8 cellular contexts compared by ENCODE assay signal in genomic region chr4:83009529-83009928, GRCh38. TPM values are rescaled to one million over a fixed set of nuclear protein-coding genes. Genes with fewer than 3 reads are reported as not detected.
DNase-seq lines count a peak whose midpoint lies in the region; ATAC-seq, FAIRE-seq and TF ChIP-seq lines count a peak whose summit lies in the region.

No MANE protein-coding gene starts in this region.

- ATAC-seq in HG03378 (IDR thresholded peaks at IDR 0.05; ENCODE audit: unreplicated experiment): no peak

- H3K27ac ChIP-seq in esophagus squamous epithelium: peak overlapping the region in 3 of 4 donors; percentile 91 to 98 (median 97)

- H3K27me3 ChIP-seq in esophagus squamous epithelium: no peaks in the 10 kb centered on the region

- H3K36me3 ChIP-seq in esophagus squamous epithelium: no peaks in the 10 kb centered on the region

- no peaks in the 10 kb centered on the region for H3K9me3 ChIP-seq in esophagus squamous epithelium

- TF ChIP-seq CTCF in esophagus squamous epithelium (IDR thresholded peaks at IDR 0.05): no peak

- peak; percentile 14 for FAIRE-seq in GM19239 (lab: Jason Lieb, UNC)

- TF ChIP-seq POLR2A in esophagus squamous epithelium (IDR thresholded peaks at IDR 0.05): no peak

- WGBS in esophagus squamous epithelium, 2 donors: 60 to 68% methylated on average over 3 of the region's 3 CpGs

- H3K4me3 ChIP-seq in esophagus squamous epithelium: peak overlapping the region; percentile 70 to 96 (median 85)

- peaks cover 10 to 56% (median 12%) of the 10 kb centered on the region in 3 donors for H3K4me1 ChIP-seq in esophagus squamous epithelium

- intact Hi-C loops in esophagus squamous epithelium (cut with DNase I) (no loop called here), posterior vena cava (cut with DNase I) (no loop called here)

- no peak for DNase-seq in GM19239 (ENCODE audit: insufficient read length, low spot score)
- peak; percentile 39 for DNase-seq in RKO (ENCODE audit: low spot score)
- DNase-seq in esophagus squamous epithelium (lab: John Stamatoyannopoulos, UW): no peak
- DNase-seq in retina: peak; percentile 15
- no peak for DNase-seq in T-helper 9 cell
- no peak for DNase-seq in activated CD4-positive, CD25-positive, alpha-beta regulatory T cell treated with anti-CD3 and anti-CD28 coated beads, Interleukin-2, amount 50 U/mL, for 72 hours
- no peak for DNase-seq in posterior vena cava (ENCODE audit: low spot score)

RNA-seq across cellular contexts. Expression of gene LIN54, which starts 1.1 kb away (rescaled TPM):
- total RNA-seq in esophagus squamous epithelium (10 to 100 TPM; 14.7 to 23.0 (median 16.4) TPM), posterior vena cava (1 to 10 TPM; 8.3 to 9.0 TPM)

RNA-seq across cellular contexts. Expression of gene COPS4, which starts 25.5 kb away (rescaled TPM):
- total RNA-seq in esophagus squamous epithelium (10 to 100 TPM; 22.5 to 56.8 (median 39.9) TPM), posterior vena cava (10 to 100 TPM; 36.2 to 39.5 TPM)

Comparison
In these comparisons a context has a peak if more than half of its experiments do, and no peak if none do; other contexts are left out.
1. DNase-seq: peak in RKO (single experiment) and retina (single experiment); none in GM19239 (single experiment), esophagus squamous epithelium (single experiment), T-helper 9 cell (single experiment), activated CD4-positive, CD25-positive, alpha-beta regulatory T cell treated with anti-CD3 and anti-CD28 coated beads, Interleukin-2, amount 50 U/mL, for 72 hours (single experiment) and posterior vena cava (single experiment).